Comparison of ENCODE assay signal across 30 cellular contexts in the genomic region with DNA sequence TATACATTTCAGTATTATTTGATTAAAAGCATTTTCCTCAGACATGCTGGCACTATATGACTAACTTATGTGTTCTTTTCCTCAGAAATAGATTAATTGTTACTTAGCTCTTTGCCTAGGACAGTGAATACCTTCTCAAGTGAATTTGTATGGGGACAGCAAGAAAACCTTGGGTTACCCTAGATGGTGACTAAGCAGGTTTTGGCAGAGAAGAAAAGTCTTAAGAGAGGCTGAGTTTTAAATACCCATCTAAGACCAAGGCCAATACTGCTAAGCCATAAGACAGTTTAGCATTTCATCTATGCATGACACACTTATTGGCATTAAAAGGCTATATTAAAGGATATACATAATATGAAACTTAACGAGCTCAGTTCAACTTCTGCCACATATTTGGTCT.
"Had no signal": no experiment of that assay in that cellular context is flagged by ENCODE, and none has a peak within 500 bp of the region (broad histone marks: within the 10 kb centered on the region; RNA-seq: fewer than 3 reads in every experiment).

No MANE protein-coding gene starts in this region.

- H3K36me3 ChIP-seq: adrenal gland, esophagus muscularis mucosa had no signal

- H3K4me1 Mint-ChIP-seq: activated CD4-positive, alpha-beta T cell treated with anti-CD3 and anti-CD28 coated beads for 36 hours; activated naive CD4-positive, alpha-beta T cell treated with anti-CD3 and anti-CD28 coated beads, Interleukin-2, amount 50 U/mL, for 24 hours; activated naive CD8-positive, alpha-beta T cell treated with anti-CD3 and anti-CD28 coated beads for 36 hours; activated naive CD8-positive, alpha-beta T cell treated with anti-CD3 and anti-CD28 coated beads, Interleukin-2, amount 50 U/mL, for 24 hours had no signal

- DNase-seq: activated CD4-positive, alpha-beta T cell treated with anti-CD3 and anti-CD28 coated beads for 36 hours; activated CD4-positive, alpha-beta T cell treated with anti-CD3 and anti-CD28 coated beads, Interleukin-2, amount 50 U/mL, for 1 hour; activated CD4-positive, alpha-beta T cell treated with anti-CD3 and anti-CD28 coated beads, Interleukin-2, amount 50 U/mL, for 48 hours; activated CD4-positive, CD25-positive, alpha-beta regulatory T cell; activated CD4-positive, CD25-positive, alpha-beta regulatory T cell treated with anti-CD3 and anti-CD28 coated beads, Interleukin-2, amount 50 U/mL, for 72 hours; activated CD8-positive, alpha-beta memory T cell treated with anti-CD3 and anti-CD28 coated beads for 24 hours; activated CD8-positive, alpha-beta T cell treated with anti-CD3 and anti-CD28 coated beads for 36 hours; activated effector memory CD4-positive, alpha-beta T cell treated with anti-CD3 and anti-CD28 coated beads, Interleukin-2, amount 50 U/mL, for 16 hours; activated naive CD4-positive, alpha-beta T cell treated with anti-CD3 and anti-CD28 coated beads for 36 hours; activated naive CD8-positive, alpha-beta T cell treated with anti-CD3 and anti-CD28 coated beads for 36 hours; activated naive CD8-positive, alpha-beta T cell treated with anti-CD3 and anti-CD28 coated beads, Interleukin-2, amount 50 U/mL, for 24 hours; activated T-cell treated with anti-CD3 and anti-CD28 coated beads, Interleukin-2, amount 50 U/mL, for 1 hour; activated T-cell treated with anti-CD3 and anti-CD28 coated beads, Interleukin-2, amount 50 U/mL, for 48 hours; adrenal gland; amygdala; aorta; body of pancreas; caudate nucleus; cortex of kidney; dermis blood vessel endothelial cell; effector CD4-positive, alpha-beta T cell; effector memory CD8-positive, alpha-beta T cell; erythroblast; foreskin fibroblast; head of caudate nucleus; T-helper 2 cell had no signal

- H3K27ac Mint-ChIP-seq: activated CD4-positive, alpha-beta T cell treated with anti-CD3 and anti-CD28 coated beads for 36 hours; activated CD8-positive, alpha-beta T cell treated with anti-CD3 and anti-CD28 coated beads for 36 hours; activated naive CD4-positive, alpha-beta T cell treated with anti-CD3 and anti-CD28 coated beads for 36 hours; activated naive CD4-positive, alpha-beta T cell treated with anti-CD3 and anti-CD28 coated beads, Interleukin-2, amount 50 U/mL, for 24 hours; activated naive CD8-positive, alpha-beta T cell treated with anti-CD3 and anti-CD28 coated beads for 36 hours; activated naive CD8-positive, alpha-beta T cell treated with anti-CD3 and anti-CD28 coated beads, Interleukin-2, amount 50 U/mL, for 24 hours; activated T-helper 1 cell treated with anti-CD3 and anti-CD28 coated beads, Interleukin-12 subunit alpha, Interleukin-12 subunit beta, Interleukin-2, Interleukin-4 antibody, amounts not matched to agents 30 ng/mL and 10 ng/mL and 1 ng/mL, durations not matched to agents 14 hours and 24 hours and 36 hours; activated T-helper 2 cell treated with anti-CD3 and anti-CD28 coated beads, Interferon-gamma antibody, Interleukin-2, Interleukin-4, amounts not matched to agents 10 μg/mL and 5 μg/mL and 100 μg/mL, durations not matched to agents 14 hours and 24 hours and 36 hours; effector memory CD8-positive, alpha-beta T cell had no signal

- H3K4me3 ChIP-seq: adrenal gland, body of pancreas, esophagus muscularis mucosa had no signal

- H3K36me3 Mint-ChIP-seq: activated naive CD8-positive, alpha-beta T cell treated with anti-CD3 and anti-CD28 coated beads for 36 hours had no signal

- H3K27ac ChIP-seq: adrenal gland, body of pancreas, esophagus muscularis mucosa had no signal

- H3K9me3 ChIP-seq: adrenal gland, body of pancreas, esophagus muscularis mucosa had no signal

- H3K9me3 Mint-ChIP-seq: activated CD8-positive, alpha-beta T cell treated with anti-CD3 and anti-CD28 coated beads for 36 hours; activated naive CD4-positive, alpha-beta T cell treated with anti-CD3 and anti-CD28 coated beads for 36 hours; activated naive CD4-positive, alpha-beta T cell treated with anti-CD3 and anti-CD28 coated beads, Interleukin-2, amount 50 U/mL, for 24 hours; activated naive CD8-positive, alpha-beta T cell treated with anti-CD3 and anti-CD28 coated beads for 36 hours; activated naive CD8-positive, alpha-beta T cell treated with anti-CD3 and anti-CD28 coated beads, Interleukin-2, amount 50 U/mL, for 24 hours; effector memory CD8-positive, alpha-beta T cell had no signal

- H3K27me3 ChIP-seq: adrenal gland, body of pancreas, esophagus muscularis mucosa had no signal

- H3K27me3 Mint-ChIP-seq: activated CD4-positive, alpha-beta T cell treated with anti-CD3 and anti-CD28 coated beads for 36 hours; activated CD8-positive, alpha-beta T cell treated with anti-CD3 and anti-CD28 coated beads for 36 hours; activated naive CD4-positive, alpha-beta T cell treated with anti-CD3 and anti-CD28 coated beads, Interleukin-2, amount 50 U/mL, for 24 hours; activated naive CD8-positive, alpha-beta T cell treated with anti-CD3 and anti-CD28 coated beads for 36 hours; effector memory CD8-positive, alpha-beta T cell had no signal

- H3K4me3 Mint-ChIP-seq: activated CD4-positive, alpha-beta T cell treated with anti-CD3 and anti-CD28 coated beads for 36 hours; activated CD8-positive, alpha-beta T cell treated with anti-CD3 and anti-CD28 coated beads for 36 hours; activated naive CD4-positive, alpha-beta T cell treated with anti-CD3 and anti-CD28 coated beads for 36 hours; activated naive CD4-positive, alpha-beta T cell treated with anti-CD3 and anti-CD28 coated beads, Interleukin-2, amount 50 U/mL, for 24 hours; activated naive CD8-positive, alpha-beta T cell treated with anti-CD3 and anti-CD28 coated beads for 36 hours; activated naive CD8-positive, alpha-beta T cell treated with anti-CD3 and anti-CD28 coated beads, Interleukin-2, amount 50 U/mL, for 24 hours; activated T-helper 1 cell treated with anti-CD3 and anti-CD28 coated beads, Interleukin-12 subunit alpha, Interleukin-12 subunit beta, Interleukin-2, Interleukin-4 antibody, amounts not matched to agents 30 ng/mL and 10 ng/mL and 1 ng/mL, durations not matched to agents 14 hours and 24 hours and 36 hours; effector memory CD8-positive, alpha-beta T cell had no signal

- H3K4me1 ChIP-seq: body of pancreas had no signal

- ATAC-seq: activated CD4-positive, alpha-beta T cell treated with anti-CD3 and anti-CD28 coated beads for 36 hours; activated CD8-positive, alpha-beta T cell treated with anti-CD3 and anti-CD28 coated beads for 36 hours; activated naive CD8-positive, alpha-beta T cell treated with anti-CD3 and anti-CD28 coated beads, Interleukin-2, amount 50 U/mL, for 24 hours; body of pancreas; effector memory CD8-positive, alpha-beta T cell had no signal
